Comparison of ENCODE assay signal across 18 cellular contexts in genomic region chrX:55714111-55714510, GRCh38.
"Had no signal": no experiment of that assay in that cellular context is flagged by ENCODE, and none has a peak within 500 bp of the region (broad histone marks: within the 10 kb centered on the region; RNA-seq: fewer than 3 reads in every experiment).

No MANE protein-coding gene starts in this region.

- DNase-seq: activated CD8-positive, alpha-beta memory T cell treated with anti-CD3 and anti-CD28 coated beads for 24 hours; activated CD8-positive, alpha-beta memory T cell treated with anti-CD3 and anti-CD28 coated beads, Interleukin-2, amount 50 U/mL, for 4 hours; activated naive CD4-positive, alpha-beta T cell treated with anti-CD3 and anti-CD28 coated beads, Interleukin-2, amount 50 U/mL, for 16 hours; activated naive CD8-positive, alpha-beta T cell treated with anti-CD3 and anti-CD28 coated beads, Interleukin-2, amount 50 U/mL, for 24 hours; activated T-cell treated with anti-CD3 and anti-CD28 coated beads, Interleukin-2, amount 50 U/mL, for 4 hours; cortex of kidney; heart right ventricle; left colon; lower lobe of right lung; naive B cell; right lobe of liver; stimulated activated CD4-positive, alpha-beta T cell treated with anti-CD3 and anti-CD28 coated beads, Interleukin-2, amount 100 ng/mL, for 24 hours; stimulated activated naive CD8-positive, alpha-beta T cell treated with anti-CD3 and anti-CD28 coated beads, Interleukin-15, amount 100 ng/mL, for 72 hours; tibial artery had no signal

- H3K4me3 ChIP-seq: cardiac muscle cell, heart right ventricle, lower lobe of right lung, right lobe of liver, skin epidermis, tibial artery had no signal

- H3K36me3 ChIP-seq: cardiac muscle cell, heart right ventricle, lower lobe of right lung, right lobe of liver, tibial artery had no signal

- H3K27me3 ChIP-seq: cardiac muscle cell, heart right ventricle, right lobe of liver, tibial artery had no signal

- H3K9me3 ChIP-seq: lower lobe of right lung, right lobe of liver, tibial artery had no signal

- H3K27ac ChIP-seq: cardiac muscle cell, lower lobe of right lung, right lobe of liver, skin epidermis, tibial artery had no signal

- FAIRE-seq: keratinocyte, urothelium cell line had no signal
